ENCODE assay signal across 1 cellular context in genomic region chr1:160705824-160706223, GRCh38. TPM values are rescaled to one million over a fixed set of nuclear protein-coding genes. Genes with fewer than 3 reads are reported as not detected.
"Had no signal": no experiment of that assay in that cellular context is flagged by ENCODE, and none has a peak within 500 bp of the region (broad histone marks: within the 10 kb centered on the region; RNA-seq: fewer than 3 reads in every experiment).

No MANE protein-coding gene starts in this region.

RNA-seq across cellular contexts. Expression of gene SLAMF1, which starts 59.0 kb away (rescaled TPM):
- polyA plus RNA-seq: keratinocyte had no signal
